8 cellular contexts compared by ENCODE assay signal in genomic region chr19:45730389-45731288, GRCh38. TPM values are rescaled to one million over a fixed set of nuclear protein-coding genes. Genes with fewer than 3 reads are reported as not detected.
DNase-seq lines count a peak whose midpoint lies in the region; ATAC-seq and TF ChIP-seq lines count a peak whose summit lies in the region.

Gene FBXO46 (minus strand): TSS chr19:45730896. CDS start chr19:45713495, 17,401 bp downstream.

- 1 to 2% methylated on average over 48 of the region's 48 CpGs for WGBS in lung, 2 donors

- TF ChIP-seq CTCF in lung (IDR thresholded peaks at IDR 0.05; ENCODE audit: control extremely low read depth, extremely low read depth) = no peak

- DNase-seq in CMK (ENCODE audit: low read depth) = peak; percentile 96
- peak; percentile 93 for DNase-seq in HS-5 (ENCODE audit: low read depth)
- peak; percentile 94 for DNase-seq in NK-92 treated with Interleukin-12 subunit alpha and Interleukin-12 subunit beta, amount 100 ng/mL, for 24 hours (lab: John Stamatoyannopoulos, UW)
- peak; percentile 95 for DNase-seq in activated CD8-positive, alpha-beta memory T cell treated with anti-CD3 and anti-CD28 coated beads for 24 hours
- DNase-seq in effector CD8-positive, alpha-beta T cell (lab: John Stamatoyannopoulos, UW) = peak; percentile 88
- peak; percentile 98 for DNase-seq in lung (ENCODE audit: low spot score)
- DNase-seq in stimulated activated CD4-positive, alpha-beta T cell treated with anti-CD3 and anti-CD28 coated beads, TNF-alpha, amount 100 ng/mL, for 4 hours (ENCODE audit: low read depth in 3 of 3) = peak; percentile 78 to 91 (median 87)

- no peaks in the 10 kb centered on the region for H3K36me3 ChIP-seq in lung (ENCODE audit: control insufficient read depth in 2 of 2, insufficient read depth in 2 of 2, low read length in 2 of 2)

- H3K4me1 ChIP-seq in lung (ENCODE audit: control insufficient read depth in 2 of 2, insufficient read depth in 2 of 2, low read length in 2 of 2) = peaks cover 0 to 4% of the 10 kb centered on the region in 2 donors

- H3K9me3 ChIP-seq in lung (ENCODE audit: control insufficient read depth in 2 of 2, insufficient read depth in 1 of 2, low read length in 1 of 2) = no peaks in the 10 kb centered on the region

- H3K4me3 ChIP-seq in lung = peak within 1 kb of the TSS; percentile 81

- H3K27me3 ChIP-seq in lung (ENCODE audit: control insufficient read depth, insufficient read depth) = no peaks in the 10 kb centered on the region

- ATAC-seq in GM19463 (IDR thresholded peaks at IDR 0.05; ENCODE audit: unreplicated experiment) (peak; percentile 87), lung (ENCODE audit: insufficient read depth, low FRiP score) (peak; percentile 99)

- peak within 1 kb of the TSS; percentile 22 to 52 for H3K27ac ChIP-seq in lung (ENCODE audit: low read depth in 1 of 2, low read length in 1 of 2)

RNA-seq across cellular contexts. Expression of gene FBXO46, which starts in this region (rescaled TPM):
- total RNA-seq in lung = 10 to 100 TPM; 11.2 to 19.0 TPM
- polyA plus RNA-seq in lung = 1 to 10 TPM; 7.6 to 8.3 TPM

Comparison
In these comparisons a context has a peak if more than half of its experiments do, and no peak if none do; other contexts are left out.
1. Peak in every context shown above with its lines: DNase-seq, ATAC-seq, H3K4me3 ChIP-seq and H3K27ac ChIP-seq.